Comparison of ENCODE assay signal across 5 cellular contexts in the genomic region with DNA sequence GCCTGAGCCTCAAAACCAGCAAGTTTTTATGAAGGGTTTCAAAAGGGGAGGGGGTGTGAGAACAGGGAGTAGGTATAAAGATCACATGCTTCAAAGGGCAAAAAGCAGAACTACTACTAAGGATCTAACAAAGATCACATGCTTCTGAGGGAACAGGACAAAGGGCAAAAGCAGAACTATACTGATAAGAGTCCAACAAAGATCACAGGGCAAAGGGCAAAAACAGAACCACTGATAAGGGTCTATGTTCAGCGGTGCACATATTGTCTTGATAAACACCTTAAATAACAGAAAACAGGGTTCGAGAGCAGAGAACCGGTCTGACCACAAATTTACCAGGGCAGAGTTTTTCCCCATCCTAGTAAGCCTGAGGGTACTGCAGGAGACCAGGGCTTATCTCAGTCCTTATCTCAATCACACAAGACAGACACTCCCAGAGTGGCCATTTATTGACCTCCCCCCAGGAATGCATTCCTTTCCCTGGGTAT. TPM values are rescaled to one million over a fixed set of nuclear protein-coding genes. Genes with fewer than 3 reads are reported as not detected.
"Had no signal": no experiment of that assay in that cellular context is flagged by ENCODE, and none has a peak within 500 bp of the region (broad histone marks: within the 10 kb centered on the region; RNA-seq: fewer than 3 reads in every experiment).

No MANE protein-coding gene starts in this region.

RNA-seq across cellular contexts. Expression of a gene that starts 57.3 kb away (rescaled TPM):
- total RNA-seq: activated CD8-positive, alpha-beta T cell treated with anti-CD3 and anti-CD28 coated beads for 36 hours; activated T-helper 2 cell treated with anti-CD3 and anti-CD28 coated beads, Interferon-gamma antibody, Interleukin-2, Interleukin-4, amounts not matched to agents 10 μg/mL and 5 μg/mL and 100 μg/mL, durations not matched to agents 14 hours and 24 hours and 36 hours; M059J; SJSA1; T-helper 17 cell had no signal
